Comparison of ENCODE assay signal across 8 cellular contexts in genomic region chr18:58671122-58671940, GRCh38. TPM values are rescaled to one million over a fixed set of nuclear protein-coding genes. Genes with fewer than 3 reads are reported as not detected.
DNase-seq lines count a peak whose midpoint lies in the region; ATAC-seq and TF ChIP-seq lines count a peak whose summit lies in the region.

A gene with protein sequence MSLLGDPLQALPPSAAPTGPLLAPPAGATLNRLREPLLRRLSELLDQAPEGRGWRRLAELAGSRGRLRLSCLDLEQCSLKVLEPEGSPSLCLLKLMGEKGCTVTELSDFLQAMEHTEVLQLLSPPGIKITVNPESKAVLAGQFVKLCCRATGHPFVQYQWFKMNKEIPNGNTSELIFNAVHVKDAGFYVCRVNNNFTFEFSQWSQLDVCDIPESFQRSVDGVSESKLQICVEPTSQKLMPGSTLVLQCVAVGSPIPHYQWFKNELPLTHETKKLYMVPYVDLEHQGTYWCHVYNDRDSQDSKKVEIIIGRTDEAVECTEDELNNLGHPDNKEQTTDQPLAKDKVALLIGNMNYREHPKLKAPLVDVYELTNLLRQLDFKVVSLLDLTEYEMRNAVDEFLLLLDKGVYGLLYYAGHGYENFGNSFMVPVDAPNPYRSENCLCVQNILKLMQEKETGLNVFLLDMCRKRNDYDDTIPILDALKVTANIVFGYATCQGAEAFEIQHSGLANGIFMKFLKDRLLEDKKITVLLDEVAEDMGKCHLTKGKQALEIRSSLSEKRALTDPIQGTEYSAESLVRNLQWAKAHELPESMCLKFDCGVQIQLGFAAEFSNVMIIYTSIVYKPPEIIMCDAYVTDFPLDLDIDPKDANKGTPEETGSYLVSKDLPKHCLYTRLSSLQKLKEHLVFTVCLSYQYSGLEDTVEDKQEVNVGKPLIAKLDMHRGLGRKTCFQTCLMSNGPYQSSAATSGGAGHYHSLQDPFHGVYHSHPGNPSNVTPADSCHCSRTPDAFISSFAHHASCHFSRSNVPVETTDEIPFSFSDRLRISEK (plus strand): TSS chr18:58671465. CDS start chr18:58671644, 179 bp downstream.

- H3K4me2 ChIP-seq in PC-3 (ENCODE audit: low read length), result peak within 1 kb of the TSS; percentile 94

- H3K79me2 ChIP-seq in PC-3 (ENCODE audit: low read length), result peaks cover 46% of the 10 kb centered on the region

- H3K9ac ChIP-seq in PC-3 (ENCODE audit: low read length), result peak within 1 kb of the TSS; percentile 83
- peak within 1 kb of the TSS; percentile 83 for H3K9ac ChIP-seq in mucosa of stomach (ENCODE audit: low read length)

- ATAC-seq in GM21576 (IDR thresholded peaks at IDR 0.05; ENCODE audit: unreplicated experiment), result peak; percentile 79
- ATAC-seq in PC-3, result peak; percentile 59

- H4K20me1 ChIP-seq in PC-3 (ENCODE audit: low read length), result peaks cover 17% of the 10 kb centered on the region; the same call in 1 of the 2 replicates

- POLR2A ChIA-PET in PC-3 (lab: Charles Lee; ENCODE audit: unreplicated experiment), result interaction anchor here (0.6 to 0.7 kb wide), 4 partner anchors 93 to 349 kb away, joined by 3 to 18 read pairs (median 4); no protein-coding TSS in a partner anchor

- H3K4me1 ChIP-seq in PC-3 (ENCODE audit: insufficient read depth, low read length) (peaks cover 63% of the 10 kb centered on the region), mucosa of stomach (ENCODE audit: control insufficient read depth, insufficient read depth, low read length) (peaks cover 23% of the 10 kb centered on the region)

- peak within 1 kb of the TSS; percentile 62 for H3K4me3 ChIP-seq in Jurkat, Clone E6-1 (ENCODE audit: low read length)
- H3K4me3 ChIP-seq in PC-3 (ENCODE audit: low read length), result peak within 1 kb of the TSS; percentile 92
- H3K4me3 ChIP-seq in epithelial cell of proximal tubule (ENCODE audit: low read depth, low read length), result peak within 1 kb of the TSS; percentile 95
- peak within 1 kb of the TSS; percentile 58 for H3K4me3 ChIP-seq in mucosa of stomach (ENCODE audit: low read length)

- H3K9me2 ChIP-seq in PC-3 (replicated peaks; ENCODE audit: low read length), result no peaks in the 10 kb centered on the region

- H2AFZ ChIP-seq in PC-3 (ENCODE audit: low read length), result peak within 1 kb of the TSS; percentile 71

- no TSS peak for BruUV-seq in PC-3 (replicated peaks; lab: Mats Ljungman, UMichigan)

- H3F3A ChIP-seq in PC-3 (ENCODE audit: low read length, unreplicated experiment), result peaks cover 9% of the 10 kb centered on the region

- TF ChIP-seq CTCF in PC-3 (conservative IDR thresholded peaks at IDR 0.05; ENCODE audit: low read depth, low read length) (0 out of 2 replicates have a peak, but pooled peaks have one; percentile 8), epithelial cell of proximal tubule (conservative IDR thresholded peaks at IDR 0.05; ENCODE audit: low read depth, low read length) (no peak)

- H3K9me3 ChIP-seq in PC-3 (ENCODE audit: low read length) (no peaks in the 10 kb centered on the region), mucosa of stomach (ENCODE audit: control insufficient read depth, low read length) (no peaks in the 10 kb centered on the region)

- intact Hi-C loops in PC-3 (cut with micrococcal nuclease), result loop anchor here (5.0 kb wide), 1 partner anchor 144 kb away; no protein-coding TSS in a partner anchor

- H3K27me3 ChIP-seq in PC-3 (ENCODE audit: low read length), result no peaks in the 10 kb centered on the region
- H3K27me3 ChIP-seq in mucosa of stomach (ENCODE audit: control insufficient read depth, insufficient read depth, low read length), result peaks cover 3% of the 10 kb centered on the region

- H3K36me3 ChIP-seq in PC-3 (ENCODE audit: low read depth, low read length) (no peaks in the 10 kb centered on the region), mucosa of stomach (ENCODE audit: control insufficient read depth, insufficient read depth, low read length) (no peaks in the 10 kb centered on the region)

- CTCF ChIA-PET in PC-3 (lab: Charles Lee), result interaction anchor here (0.7 to 2.3 kb wide), 4 partner anchors 35 to 629 kb away, joined by 3 to 7 read pairs (median 4); no protein-coding TSS in a partner anchor

- DNase-seq in DMS114 treated with DMSO at 0.1 percent for 48 hours (lab: John Stamatoyannopoulos, UW; ENCODE audit: unreplicated experiment) (peak; percentile 52), PC-3 (peak; percentile 90), activated T-cell treated with anti-CD3 and anti-CD28 coated beads for 48 hours (ENCODE audit: low read depth) (peak; percentile 96), epithelial cell of proximal tubule (ENCODE audit: low read depth) (no peak)
- peak; percentile 80 for DNase-seq in Jurkat, Clone E6-1 (ENCODE audit: low read depth, low spot score)
- DNase-seq in stimulated activated CD8-positive, alpha-beta memory T cell treated with anti-CD3 and anti-CD28 coated beads, Interleukin-7, amount 100 ng/mL, for 1 hour (ENCODE audit: low read depth in 2 of 2), result peak; percentile 96

- peak within 1 kb of the TSS; percentile 87 for H3K27ac ChIP-seq in PC-3 (ENCODE audit: low read length)

RNA-seq across cellular contexts. Expression of the gene that starts here (rescaled TPM):
- 17.2 TPM for polyA plus RNA-seq in Jurkat, Clone E6-1 (2012; ENCODE audit: insufficient read depth, insufficient read length)
- total RNA-seq in PC-3 (2014; rRNA removed) (24.2 and 26.3 TPM in 2 replicates), epithelial cell of proximal tubule (46.4 and 47.7 TPM in 2 replicates)
